Comparison of ENCODE assay signal across 26 cellular contexts in genomic region chr3:32257042-32257441, GRCh38.
"Had no signal": no experiment of that assay in that cellular context is flagged by ENCODE, and none has a peak within 500 bp of the region (broad histone marks: within the 10 kb centered on the region; RNA-seq: fewer than 3 reads in every experiment).

No MANE protein-coding gene starts in this region.

- H3K9me3 Mint-ChIP-seq: effector memory CD8-positive, alpha-beta T cell had no signal

- H3K36me3 ChIP-seq: heart left ventricle, lower lobe of right lung, neutrophil, right atrium auricular region, suprapubic skin, tibial artery had no signal

- H3K4me3 Mint-ChIP-seq: activated CD4-positive, alpha-beta T cell treated with anti-CD3 and anti-CD28 coated beads for 36 hours; activated CD8-positive, alpha-beta memory T cell treated with anti-CD3 and anti-CD28 coated beads, Interleukin-2, amount 10 ng/mL, durations not matched to agents 7 days and 5 days; activated CD8-positive, alpha-beta T cell treated with anti-CD3 and anti-CD28 coated beads, Interleukin-2, amount 10 ng/mL, durations not matched to agents 7 days and 5 days; activated naive CD4-positive, alpha-beta T cell treated with anti-CD3 and anti-CD28 coated beads for 36 hours; effector memory CD8-positive, alpha-beta T cell; stimulated activated naive B cell treated with anti-CD40 and anti-IgM and Interleukin-4, amounts not matched to agents 10 μg/mL and 1 μg/mL and 100 μg/mL, for 72 hours had no signal

- H3K27me3 Mint-ChIP-seq: activated CD4-positive, alpha-beta T cell treated with anti-CD3 and anti-CD28 coated beads for 36 hours; activated CD8-positive, alpha-beta memory T cell treated with anti-CD3 and anti-CD28 coated beads, Interleukin-2, amount 10 ng/mL, durations not matched to agents 7 days and 5 days; stimulated activated naive B cell treated with anti-CD40 and anti-IgM and Interleukin-4, amounts not matched to agents 10 μg/mL and 1 μg/mL and 100 μg/mL, for 72 hours had no signal

- ATAC-seq: activated CD4-positive, alpha-beta T cell treated with anti-CD3 and anti-CD28 coated beads for 36 hours; activated CD8-positive, alpha-beta T cell treated with anti-CD3 and anti-CD28 coated beads, Interleukin-2, amount 10 ng/mL, durations not matched to agents 7 days and 5 days; effector memory CD8-positive, alpha-beta T cell; heart left ventricle; left lobe of liver; lower lobe of right lung; mucosa of descending colon; stimulated activated naive B cell treated with anti-CD40 and anti-IgM and Interleukin-4, amounts not matched to agents 10 μg/mL and 1 μg/mL and 100 μg/mL, for 72 hours had no signal

- H3K4me3 ChIP-seq: heart left ventricle, lower lobe of right lung, mucosa of descending colon, right atrium auricular region, suprapubic skin, tibial artery had no signal

- H3K9ac ChIP-seq: parathyroid adenoma had no signal

- H3K4me1 ChIP-seq: heart left ventricle, lower lobe of right lung, parathyroid adenoma, right atrium auricular region, suprapubic skin, tibial artery had no signal

- H3K27me3 ChIP-seq: heart left ventricle, neutrophil, right atrium auricular region, suprapubic skin, tibial artery had no signal

- H3K9me3 ChIP-seq: lower lobe of right lung, mucosa of descending colon, neutrophil, suprapubic skin had no signal

- H2AFZ ChIP-seq: parathyroid adenoma had no signal

- H3K27ac Mint-ChIP-seq: activated CD4-positive, alpha-beta T cell treated with anti-CD3 and anti-CD28 coated beads for 36 hours; activated CD8-positive, alpha-beta memory T cell treated with anti-CD3 and anti-CD28 coated beads, Interleukin-2, amount 10 ng/mL, durations not matched to agents 7 days and 5 days; activated CD8-positive, alpha-beta T cell treated with anti-CD3 and anti-CD28 coated beads, Interleukin-2, amount 10 ng/mL, durations not matched to agents 7 days and 5 days; activated naive CD4-positive, alpha-beta T cell treated with anti-CD3 and anti-CD28 coated beads for 36 hours; effector memory CD8-positive, alpha-beta T cell; stimulated activated naive B cell treated with anti-CD40 and anti-IgM and Interleukin-4, amounts not matched to agents 10 μg/mL and 1 μg/mL and 100 μg/mL, for 72 hours had no signal

- H3K27ac ChIP-seq: heart left ventricle, lower lobe of right lung, neutrophil, parathyroid adenoma, right atrium auricular region, suprapubic skin, tibial artery had no signal

- DNase-seq: activated CD4-positive, alpha-beta T cell treated with anti-CD3 and anti-CD28 coated beads for 36 hours; activated CD4-positive, CD25-positive, alpha-beta regulatory T cell; activated CD8-positive, alpha-beta memory T cell treated with anti-CD3 and anti-CD28 coated beads, Interleukin-2, amount 10 ng/mL, durations not matched to agents 7 days and 5 days; activated CD8-positive, alpha-beta T cell treated with anti-CD3 and anti-CD28 coated beads, Interleukin-2, amount 10 ng/mL, durations not matched to agents 7 days and 5 days; activated effector memory CD4-positive, alpha-beta T cell treated with anti-CD3 and anti-CD28 coated beads, Interleukin-2, amount 50 U/mL, for 16 hours; activated naive CD4-positive, alpha-beta T cell treated with anti-CD3 and anti-CD28 coated beads for 36 hours; activated T-cell treated with anti-CD3 and anti-CD28 coated beads, Interleukin-2, amount 50 U/mL, for 48 hours; amniotic stem cell; caudate nucleus; cortex of kidney; effector memory CD8-positive, alpha-beta T cell; erythroblast; foreskin fibroblast; heart left ventricle; lower lobe of right lung; mucosa of descending colon; nephron progenitor cell; stimulated activated CD4-positive, alpha-beta T cell treated with anti-CD3 and anti-CD28 coated beads, Interleukin-2, amount 100 ng/mL, for 24 hours; stimulated activated naive B cell treated with anti-CD40 and anti-IgM and Interleukin-4, amounts not matched to agents 10 μg/mL and 1 μg/mL and 100 μg/mL, for 72 hours; T-cell; tibial artery had no signal
